9 cellular contexts compared by ENCODE assay signal in genomic region chr14:24428628-24429394, GRCh38. TPM values are rescaled to one million over a fixed set of nuclear protein-coding genes. Genes with fewer than 3 reads are reported as not detected.
DNase-seq lines count a peak whose midpoint lies in the region; ATAC-seq and TF ChIP-seq lines count a peak whose summit lies in the region.
"Had no signal": no experiment of that assay in that cellular context is flagged by ENCODE, and none has a peak within 500 bp of the region (broad histone marks: within the 10 kb centered on the region; RNA-seq: fewer than 3 reads in every experiment).

No MANE protein-coding gene starts in this region.

- in situ Hi-C loops in brain microvascular endothelial cell (cut with HindIII; ENCODE audit: low pct_ligation_motif_present, low sequenced_read_pairs) (no loop called here), ACHN (cut with HindIII; ENCODE audit: low pct_ligation_motif_present, low pct_unique_long_range_greater_than_20kb, low sequenced_read_pairs) (no loop called here)

- no peak for TF ChIP-seq CTCF in brain microvascular endothelial cell (IDR thresholded peaks at IDR 0.05; ENCODE audit: low read depth, low read length, missing control alignments)
- TF ChIP-seq CTCF in vagina (IDR thresholded peaks at IDR 0.05): no peak

- H3K27ac ChIP-seq in brain microvascular endothelial cell (peak overlapping the region; percentile 95), vagina (peak overlapping the region; percentile 92)

- H3K27me3 ChIP-seq in brain microvascular endothelial cell (replicated peaks) (no peaks in the 10 kb centered on the region), vagina (no peaks in the 10 kb centered on the region)

- no peak overlapping the region for H3K4me3 ChIP-seq in brain microvascular endothelial cell (ENCODE audit: low read depth, low read length)
- H3K4me3 ChIP-seq in vagina: peak overlapping the region; percentile 72 to 93

- intact Hi-C loops in vagina (cut with DNase I): no loop called here

- no peaks in the 10 kb centered on the region for H3K9me3 ChIP-seq in vagina

- DNase-seq in stimulated activated CD4-positive, alpha-beta T cell treated with anti-CD3 and anti-CD28 coated beads, Interleukin-15, amount 100 ng/mL, for 24 hours: peak; percentile 6
- no peak for DNase-seq in stimulated activated CD4-positive, alpha-beta T cell treated with anti-CD3 and anti-CD28 coated beads, Interleukin-1b, Interleukin-23, amount 100 ng/mL, for 48 hours
- no peak for DNase-seq in brain microvascular endothelial cell
- peak; percentile 9 for DNase-seq in mucosa of gallbladder (ENCODE audit: low spot score)
- peak; percentile 84 to 88 for DNase-seq in vagina (ENCODE audit: extremely low spot score in 2 of 2)
- DNase-seq in ACHN: no peak

- TF ChIP-seq POLR2A in vagina (IDR thresholded peaks at IDR 0.05): no peak

- H3K4me1 ChIP-seq in vagina: peaks cover 64% of the 10 kb centered on the region

- ATAC-seq in GM21825 (IDR thresholded peaks at IDR 0.05; ENCODE audit: unreplicated experiment) (no peak), HG03045 (IDR thresholded peaks at IDR 0.05; ENCODE audit: unreplicated experiment) (no peak)

- H3K36me3 ChIP-seq in brain microvascular endothelial cell (replicated peaks) (peaks cover 19% of the 10 kb centered on the region), vagina (peaks cover 0 to 19% of the 10 kb centered on the region in 2 donors)

RNA-seq across cellular contexts. Expression of gene CBLN3, which starts 0.7 kb away (rescaled TPM):
- 14.0 TPM for total RNA-seq in mucosa of gallbladder
- 1.7 TPM for total RNA-seq in vagina

RNA-seq across cellular contexts. Expression of gene KHNYN, which starts 0.9 kb away (rescaled TPM):
- 93.4 TPM for total RNA-seq in mucosa of gallbladder
- total RNA-seq in vagina: 41.7 TPM

RNA-seq across cellular contexts. Expression of gene SDR39U1, which starts 13.8 kb away (rescaled TPM):
- total RNA-seq in mucosa of gallbladder (64.8 TPM), vagina (43.2 TPM)

RNA-seq across cellular contexts. Expression of gene NYNRIN, which starts 30.0 kb away (rescaled TPM):
- total RNA-seq in mucosa of gallbladder (30.6 TPM), vagina (14.7 TPM)
- total RNA-seq: M059J had no signal

Comparison
In these comparisons a context has a peak if more than half of its experiments do, and no peak if none do; other contexts are left out.
1. DNase-seq: peak in stimulated activated CD4-positive, alpha-beta T cell treated with anti-CD3 and anti-CD28 coated beads, Interleukin-15, amount 100 ng/mL, for 24 hours (single experiment), mucosa of gallbladder (single experiment) and vagina (2 of 2); none in stimulated activated CD4-positive, alpha-beta T cell treated with anti-CD3 and anti-CD28 coated beads, Interleukin-1b, Interleukin-23, amount 100 ng/mL, for 48 hours (single experiment), brain microvascular endothelial cell (single experiment) and ACHN (single experiment).